1 cellular context compared by ENCODE assay signal in genomic region chr10:99551158-99551557, GRCh38.
TF ChIP-seq lines count a peak whose summit lies in the region.

No MANE protein-coding gene starts in this region.

TF ChIP-seq in GM23338, 12 proteins besides CTCF, POLR2A, EP300 and RAD21 (continued from another document):
- TF ChIP-seq ZNF462 (CRISPR knock-in tag; IDR thresholded peaks at IDR 0.05) (no peak), ETS1 (IDR thresholded peaks at IDR 0.05) (no peak)
TF ChIP-seq in GM23338: peak in this region for 0.
